In genomic region chr4:88592600-88593448, GRCh38 we compare ENCODE assay signal across 8 cellular contexts. TPM values are rescaled to one million over a fixed set of nuclear protein-coding genes. Genes with fewer than 3 reads are reported as not detected.
DNase-seq lines count a peak whose midpoint lies in the region; ATAC-seq and TF ChIP-seq lines count a peak whose summit lies in the region.

No MANE protein-coding gene starts in this region.

- H3F3A ChIP-seq in neural progenitor cell (ENCODE audit: low read depth) = peaks cover 27% of the 10 kb centered on the region

- H3K79me2 ChIP-seq in neural progenitor cell (ENCODE audit: low read depth) = no peaks in the 10 kb centered on the region

- peak; percentile 80 for DNase-seq in Caki2 (ENCODE audit: low read depth)
- peak; percentile 86 for DNase-seq in RWPE1 (ENCODE audit: low spot score)
- DNase-seq in activated gamma-delta T cell (lab: John Stamatoyannopoulos, UW) = peak; percentile 73
- DNase-seq in foreskin fibroblast = peak; percentile 82 to 92
- DNase-seq in neural progenitor cell (ENCODE audit: low spot score) = peak; percentile 78
- peak; percentile 53 for DNase-seq in stromal cell of bone marrow (ENCODE audit: low read depth)

- peak overlapping the region; percentile 92 for H3K4me3 Mint-ChIP-seq in neural progenitor cell

- H3K4me1 ChIP-seq in neural progenitor cell = peaks cover 7% of the 10 kb centered on the region

- no peaks in the 10 kb centered on the region for H3K9me3 ChIP-seq in neural progenitor cell (ENCODE audit: low read depth)

- H2AFZ ChIP-seq in neural progenitor cell (replicated peaks) = peak overlapping the region; percentile 86

- POLR2A ChIA-PET in RWPE1 (lab: Yijun Ruan, JAX; ENCODE audit: low non-redundant PET) = interaction anchor here (0.7 kb wide), 1 partner anchor 19 kb away, joined by 4 read pairs; no protein-coding TSS in a partner anchor

- H3K27ac ChIP-seq in RWPE1 (peak overlapping the region; percentile 89), neural progenitor cell (no peak overlapping the region)

- in situ Hi-C loops in Caki2 (cut with HindIII; ENCODE audit: low pct_unique_long_range_greater_than_20kb, low sequenced_read_pairs) = no loop called here

- ATAC-seq in GM19463 (IDR thresholded peaks at IDR 0.05; ENCODE audit: unreplicated experiment) (peak; percentile 71), HG03575 (IDR thresholded peaks at IDR 0.05; ENCODE audit: extremely low read depth, insufficient number of reproducible peaks, low FRiP score, unreplicated experiment) (peak; percentile 13)

- H3K27ac Mint-ChIP-seq in neural progenitor cell = no peak overlapping the region

- H3K4me2 ChIP-seq in neural progenitor cell = peak overlapping the region; percentile 91

- TF ChIP-seq CTCF in RWPE1 (conservative IDR thresholded peaks at IDR 0.05; ENCODE audit: low read depth) (no peak), foreskin fibroblast (IDR thresholded peaks at IDR 0.05; ENCODE audit: low read depth, low read length) (no peak), neural progenitor cell (IDR thresholded peaks at IDR 0.05) (no peak)

- H3K4me3 ChIP-seq in foreskin fibroblast (ENCODE audit: low read depth in 1 of 2, low read length in 2 of 2) (peak overlapping the region; percentile 88 to 89), neural progenitor cell (peak overlapping the region; percentile 60)

- CTCF ChIA-PET in RWPE1 (lab: Yijun Ruan, JAX) = interaction anchor here (0.6 to 1.8 kb wide), 6 partner anchors 19 to 80 kb away, joined by 3 to 4 read pairs (median 3); no protein-coding TSS in a partner anchor

- peaks cover 12% of the 10 kb centered on the region for H3K4me1 Mint-ChIP-seq in neural progenitor cell

- H3K27me3 ChIP-seq in neural progenitor cell = peaks cover 51% of the 10 kb centered on the region

- H3K36me3 ChIP-seq in neural progenitor cell = no peaks in the 10 kb centered on the region

- no peak overlapping the region for H3K9ac ChIP-seq in neural progenitor cell

- no peaks in the 10 kb centered on the region for H3K36me3 Mint-ChIP-seq in neural progenitor cell

- no peaks in the 10 kb centered on the region for H4K20me1 ChIP-seq in neural progenitor cell (ENCODE audit: low read depth)

- H3K27me3 Mint-ChIP-seq in neural progenitor cell (ENCODE audit: insufficient read depth, low read depth) = peaks cover 19% of the 10 kb centered on the region

- no peaks in the 10 kb centered on the region for H3K9me3 Mint-ChIP-seq in neural progenitor cell

RNA-seq across cellular contexts. Expression of gene HERC3, which starts 0.5 kb away (rescaled TPM):
- total RNA-seq in Caki2 (2014; rRNA removed; shearing (Covaris generic); ENCODE audit: low replicate concordance) = 2.3 and 8.1 TPM in 2 replicates
- total RNA-seq in neural progenitor cell (ENCODE audit: low replicate concordance) = 2.3 and 4.1 TPM in 2 replicates
